ENCODE assay signal across 20 cellular contexts in the genomic region with DNA sequence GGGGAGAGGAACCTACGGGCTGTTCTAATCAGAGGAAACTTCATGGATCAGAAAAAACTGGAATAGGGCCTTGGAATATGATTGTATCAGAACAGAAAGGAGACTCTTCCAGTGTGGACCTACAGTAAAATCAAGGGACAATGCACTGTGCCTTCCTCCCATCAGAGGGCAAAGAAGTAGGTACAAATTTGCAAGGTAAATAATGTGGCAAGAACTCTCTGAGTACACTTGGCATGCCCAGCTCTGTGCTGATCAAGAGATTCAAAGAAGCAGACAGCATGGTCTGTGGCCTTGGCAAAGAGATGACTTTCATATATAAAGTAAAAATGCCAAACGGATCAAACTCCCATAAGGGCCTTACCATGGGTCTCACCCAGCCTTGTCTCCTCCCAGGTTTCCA.
DNase-seq lines count a peak whose midpoint lies in the region; ATAC-seq, FAIRE-seq and TF ChIP-seq lines count a peak whose summit lies in the region.
"Had no signal": no experiment of that assay in that cellular context is flagged by ENCODE, and none has a peak within 500 bp of the region (broad histone marks: within the 10 kb centered on the region; RNA-seq: fewer than 3 reads in every experiment).

No MANE protein-coding gene starts in this region.

- TF ChIP-seq POLR2A in A549 (IDR thresholded peaks at IDR 0.05; ENCODE audit: low read length) = no peak
- TF ChIP-seq POLR2A in esophagus muscularis mucosa (IDR thresholded peaks at IDR 0.05; ENCODE audit: low read depth) = no peak

- no peak for TF ChIP-seq CTCF in A549 (IDR thresholded peaks at IDR 0.05)
- no peak for TF ChIP-seq CTCF in esophagus muscularis mucosa (IDR thresholded peaks at IDR 0.05)
- TF ChIP-seq CTCF in upper lobe of right lung (IDR thresholded peaks at IDR 0.05) = no peak

- H3K36me3 ChIP-seq in esophagus muscularis mucosa (no peaks in the 10 kb centered on the region), upper lobe of right lung (no peaks in the 10 kb centered on the region)
- H3K36me3 ChIP-seq: BLaER1 treated with 17β-estradiol and CSF1 and Interleukin-3, amounts not matched to agents 10 nM and 100 nM had no signal

- FAIRE-seq in A549 (lab: Jason Lieb, UNC) = no peak
- FAIRE-seq: A204.1, D721Med, G401.6, GM12891, GM18507 had no signal

- no peak overlapping the region for H3K4me3 ChIP-seq in A549
- H3K4me3 ChIP-seq in esophagus muscularis mucosa = no peak overlapping the region
- no peak overlapping the region for H3K4me3 ChIP-seq in upper lobe of right lung
- H3K4me3 ChIP-seq: BLaER1 treated with 17β-estradiol and CSF1 and Interleukin-3, amounts not matched to agents 10 nM and 100 nM had no signal

- H3K27me3 ChIP-seq in esophagus muscularis mucosa (no peaks in the 10 kb centered on the region), upper lobe of right lung (no peaks in the 10 kb centered on the region)
- H3K27me3 ChIP-seq: BLaER1 treated with 17β-estradiol and CSF1 and Interleukin-3, amounts not matched to agents 10 nM and 100 nM had no signal

- WGBS in A549 (ENCODE audit: missing lambda C conversion rate) = 53% methylated on average over 2 of the region's 2 CpGs
- WGBS in esophagus muscularis mucosa = 83% methylated on average over 2 of the region's 2 CpGs

- no peak for TF ChIP-seq EP300 in A549 (IDR thresholded peaks at IDR 0.05)
- no peak for TF ChIP-seq EP300 in esophagus muscularis mucosa (IDR thresholded peaks at IDR 0.05)

- H3K9me3 ChIP-seq in A549 (no peaks in the 10 kb centered on the region), esophagus muscularis mucosa (no peaks in the 10 kb centered on the region), upper lobe of right lung (no peaks in the 10 kb centered on the region)
- H3K9me3 ChIP-seq: Caco-2 had no signal

- CTCF ChIA-PET in A549 (lab: Yijun Ruan, JAX) = interaction anchor here (0.7 kb wide), 1 partner anchor 44 kb away, joined by 3 read pairs; no protein-coding TSS in a partner anchor

- ATAC-seq in A549 (peak in 1 of 2 experiments; percentile 42; a peak in 3 of 6 replicates), left lobe of liver (peak; percentile 98), upper lobe of right lung (no peak)
- ATAC-seq: CD8-positive, alpha-beta T cell had no signal

- H3K4me2 ChIP-seq in A549 = peak overlapping the region; percentile 4; the same call in 1 of the 3 replicates
- H3K4me2 ChIP-seq: BLaER1 treated with 17β-estradiol and CSF1 and Interleukin-3, amounts not matched to agents 10 nM and 100 nM had no signal

- intact Hi-C loops in esophagus muscularis mucosa (cut with DNase I) (no loop called here), upper lobe of right lung (cut with DNase I) (no loop called here)

- no peak for TF ChIP-seq RAD21 in A549 (conservative IDR thresholded peaks at IDR 0.05 in 1 of 2, IDR thresholded peaks at IDR 0.05 in 1 of 2)

- peak overlapping the region; percentile 5 to 52; a peak in 4 of 6 replicates for H3K27ac ChIP-seq in A549
- H3K27ac ChIP-seq in esophagus muscularis mucosa (replicated peaks in 1 of 4) = no peak overlapping the region
- H3K27ac ChIP-seq in upper lobe of right lung = no peak overlapping the region
- H3K27ac ChIP-seq: BLaER1 treated with 17β-estradiol and CSF1 and Interleukin-3, amounts not matched to agents 10 nM and 100 nM; C4-2B had no signal

- DNase-seq in A549 (ENCODE audit: low read depth in 1 of 2, low spot score in 1 of 2) = no peak
- peak; percentile 86 to 87 for DNase-seq in NCI-H526 (lab: John Stamatoyannopoulos, UW)
- no peak for DNase-seq in left lobe of liver (ENCODE audit: low spot score)
- no peak for DNase-seq in esophagus muscularis mucosa (ENCODE audit: extremely low spot score)
- no peak for DNase-seq in upper lobe of right lung
- DNase-seq: 8988T; AML-193; Caco-2; Calu3; CD4-positive, alpha-beta T cell; CD8-positive, alpha-beta T cell; DMS79 treated with DMSO at 0.1 percent for 48 hours; GF-D8 had no signal

- POLR2A ChIA-PET in A549 (lab: Yijun Ruan, JAX) = no interaction called here

- H3K4me1 ChIP-seq in A549 = peaks cover 8% of the 10 kb centered on the region; the same call in 1 of the 3 replicates
- H3K4me1 ChIP-seq in esophagus muscularis mucosa = no peaks in the 10 kb centered on the region
- no peaks in the 10 kb centered on the region for H3K4me1 ChIP-seq in upper lobe of right lung
- H3K4me1 ChIP-seq: BLaER1 treated with 17β-estradiol and CSF1 and Interleukin-3, amounts not matched to agents 10 nM and 100 nM; Caco-2 had no signal

TF ChIP-seq in A549, 52 proteins besides CTCF, POLR2A, EP300 and RAD21:
- TF ChIP-seq NR3C1 (IDR thresholded peaks at IDR 0.05) = no peak
- no peak for TF ChIP-seq JUNB (IDR thresholded peaks at IDR 0.05)
- no peak for TF ChIP-seq ZNF302 (CRISPR knock-in tag; IDR thresholded peaks at IDR 0.05)
- no peak for TF ChIP-seq HOXB13 (CRISPR knock-in tag; IDR thresholded peaks at IDR 0.05; ENCODE audit: low read depth)
- TF ChIP-seq, protein P1, sequence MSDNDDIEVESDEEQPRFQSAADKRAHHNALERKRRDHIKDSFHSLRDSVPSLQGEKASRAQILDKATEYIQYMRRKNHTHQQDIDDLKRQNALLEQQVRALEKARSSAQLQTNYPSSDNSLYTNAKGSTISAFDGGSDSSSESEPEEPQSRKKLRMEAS (IDR thresholded peaks at IDR 0.05) = no peak
- TF ChIP-seq ZSCAN20 (CRISPR knock-in tag; IDR thresholded peaks at IDR 0.05) = no peak
- TF ChIP-seq GATA3 (IDR thresholded peaks at IDR 0.05; ENCODE audit: borderline replicate concordance) = no peak
- no peak for TF ChIP-seq CHD4 (IDR thresholded peaks at IDR 0.05; ENCODE audit: borderline replicate concordance)
- TF ChIP-seq FOSL2 (IDR thresholded peaks at IDR 0.05) = no peak
- no peak for TF ChIP-seq FOSL2 (CRISPR knock-in tag; IDR thresholded peaks at IDR 0.05)
- no peak for TF ChIP-seq PHF8 (IDR thresholded peaks at IDR 0.05; ENCODE audit: borderline replicate concordance, low read depth)
- TF ChIP-seq FOSB (CRISPR knock-in tag; IDR thresholded peaks at IDR 0.05) = no peak
- TF ChIP-seq KDM5A (IDR thresholded peaks at IDR 0.05) = no peak
- no peak for TF ChIP-seq MYC (IDR thresholded peaks at IDR 0.05; ENCODE audit: borderline replicate concordance, low read length)
- no peak for TF ChIP-seq CBX8 (IDR thresholded peaks at IDR 0.05)
- TF ChIP-seq RNF2 (IDR thresholded peaks at IDR 0.05; ENCODE audit: borderline replicate concordance, low read depth) = no peak
- TF ChIP-seq TFCP2L1 (CRISPR knock-in tag; IDR thresholded peaks at IDR 0.05) = no peak
- TF ChIP-seq NFE2L2 (conservative IDR thresholded peaks at IDR 0.05; ENCODE audit: low read length) = no peak
- TF ChIP-seq CHD2 (IDR thresholded peaks at IDR 0.05; ENCODE audit: low read length, partially characterized antibody) = no peak

Comparison
In these comparisons a context has a peak if more than half of its experiments do, and no peak if none do; other contexts are left out.
1. DNase-seq: peak in NCI-H526 (2 of 2); none in A549 (0 of 2), left lobe of liver (single experiment), esophagus muscularis mucosa (single experiment) and upper lobe of right lung (single experiment).
2. H3K27ac ChIP-seq: peak in A549 (2 of 2); none in esophagus muscularis mucosa (0 of 4) and upper lobe of right lung (single experiment).